10 cellular contexts compared by ENCODE assay signal in genomic region chrX:331145-331771, GRCh38. TPM values are rescaled to one million over a fixed set of nuclear protein-coding genes. Genes with fewer than 3 reads are reported as not detected.
DNase-seq lines count a peak whose midpoint lies in the region; ATAC-seq and TF ChIP-seq lines count a peak whose summit lies in the region.
"Had no signal": no experiment of that assay in that cellular context is flagged by ENCODE, and none has a peak within 500 bp of the region (broad histone marks: within the 10 kb centered on the region; RNA-seq: fewer than 3 reads in every experiment).

No MANE protein-coding gene starts in this region.

- peak overlapping the region; percentile 32 for H3K4me2 ChIP-seq in GM23248 (ENCODE audit: unreplicated experiment)

- no peaks in the 10 kb centered on the region for H3K9me2 ChIP-seq in GM23248 (ENCODE audit: insufficient read depth)

- ATAC-seq in heart left ventricle: peak in 3 of 4 donors; percentile 42 to 63 (median 54)
- peak; percentile 34 for ATAC-seq in sciatic nerve
- no peak for ATAC-seq in HG03342 (IDR thresholded peaks at IDR 0.05; ENCODE audit: unreplicated experiment)
- no peak for ATAC-seq in GM21526 (IDR thresholded peaks at IDR 0.05; ENCODE audit: low FRiP score, unreplicated experiment)

- H3K27ac ChIP-seq in GM23248 (no peak overlapping the region), heart left ventricle (no peak overlapping the region)
- H3K27ac ChIP-seq: ascending aorta had no signal

- no peak overlapping the region for H2AFZ ChIP-seq in GM23248

- DNase-seq in GM23248: peak; percentile 78
- peak; percentile 19 for DNase-seq in SW480 (ENCODE audit: low spot score)
- DNase-seq in heart left ventricle: peak in 2 of 5 donors; percentile 37 to 76
- peak; percentile 58 for DNase-seq in sciatic nerve (ENCODE audit: low spot score)
- DNase-seq in mucosa of gallbladder (ENCODE audit: low spot score): no peak
- DNase-seq in SIG-M5 treated with dmso at 0.1 percent for 504 hours (lab: John Stamatoyannopoulos, UW; ENCODE audit: unreplicated experiment): no peak
- DNase-seq: NCI-H510A treated with DMSO at 0.1 percent for 48 hours had no signal

- H3K4me1 ChIP-seq in GM23248 (ENCODE audit: insufficient read depth): peaks cover 3% of the 10 kb centered on the region
- H3K4me1 ChIP-seq in heart left ventricle: peaks cover 0 to 14% (median 8%) of the 10 kb centered on the region in 12 donors
- H3K4me1 ChIP-seq: ascending aorta had no signal

- H3K4me3 ChIP-seq in GM23248 (peak overlapping the region; percentile 48), heart left ventricle (peak overlapping the region in 10 of 12 donors; percentile 1 to 43 (median 21))

- TF ChIP-seq CTCF in heart left ventricle (IDR thresholded peaks at IDR 0.05): no peak

- H3K36me3 ChIP-seq in GM23248 (ENCODE audit: low read depth) (no peaks in the 10 kb centered on the region), heart left ventricle (peaks cover 0 to 25% (median 12%) of the 10 kb centered on the region in 9 donors)

- H4K20me1 ChIP-seq in GM23248 (ENCODE audit: insufficient read depth): no peaks in the 10 kb centered on the region

- 9 to 12% methylated on average over 30 to 38 of the region's 48 CpGs for WGBS in GM23248 (ENCODE audit: low coverage in 1 of 2, low lambda C conversion rate in 2 of 2, missing lambda C conversion rate in 2 of 2), 2 experiments
- WGBS in heart left ventricle, 4 donors: 2 to 26% (median 10%) methylated on average over 21 to 48 of the region's 48 CpGs

- H3K9me3 ChIP-seq in GM23248 (ENCODE audit: low read depth): no peaks in the 10 kb centered on the region
- no peaks in the 10 kb centered on the region for H3K9me3 ChIP-seq in heart left ventricle
- H3K9me3 ChIP-seq: ascending aorta had no signal

- intact Hi-C loops in heart left ventricle (cut with DNase I) (no loop called here), sciatic nerve (cut with DNase I) (no loop called here)

- TF ChIP-seq POLR2A in heart left ventricle (IDR thresholded peaks at IDR 0.05): no peak

- no peaks in the 10 kb centered on the region for H3K79me2 ChIP-seq in GM23248 (ENCODE audit: insufficient read depth)

- no peaks in the 10 kb centered on the region for H3F3A ChIP-seq in GM23248 (ENCODE audit: insufficient read depth)

- no peak overlapping the region for H3K9ac ChIP-seq in GM23248

- in situ Hi-C loops in GM23248 (cut with MboI): no loop called here

- no peaks in the 10 kb centered on the region for H3K27me3 ChIP-seq in GM23248 (replicated peaks; ENCODE audit: insufficient read depth)
- H3K27me3 ChIP-seq in heart left ventricle: peaks cover 0 to 15% (median 5%) of the 10 kb centered on the region in 9 donors

RNA-seq across cellular contexts. Expression of gene GTPBP6, which starts 12.7 kb away (rescaled TPM):
- 32.4 and 34.5 TPM in 2 replicates for total RNA-seq in GM23248 (2014; rRNA removed; shearing (Covaris generic))
- 28.1 TPM in 2 replicates for polyA plus RNA-seq in GM23248 (2016; fragmentation: Nextera tagmentation; extraction: Ambion mirVana)
- total RNA-seq in heart left ventricle: 10 to 100 TPM; 31.3 to 71.5 (median 47.5) TPM
- 100 to 1,000 TPM in 1 of 2 donors, 10 to 100 TPM in 1; 50.6 to 102 TPM for polyA plus RNA-seq in heart left ventricle
- 43.1 TPM for total RNA-seq in sciatic nerve
- total RNA-seq in mucosa of gallbladder: 54.1 TPM

RNA-seq across cellular contexts. Expression of gene PLCXD1, which starts 50.1 kb away (rescaled TPM):
- total RNA-seq in GM23248 (2014; rRNA removed; shearing (Covaris generic)): 2.1 and 4.3 TPM in 2 replicates
- 3.3 and 3.4 TPM in 2 replicates for polyA plus RNA-seq in GM23248 (2016; fragmentation: Nextera tagmentation; extraction: Ambion mirVana)
- 1 to 10 TPM in 7 of 9 donors, under 1 TPM in 2; 0.81 to 6.8 (median 3.0) TPM for total RNA-seq in heart left ventricle
- 10 to 100 TPM in 1 of 2 donors, 1 to 10 TPM in 1; 1.9 to 27.0 TPM for polyA plus RNA-seq in heart left ventricle
- 11.0 TPM for total RNA-seq in sciatic nerve
- 34.8 TPM for total RNA-seq in mucosa of gallbladder

RNA-seq across cellular contexts. Expression of gene PPP2R3B, which starts 55.4 kb away (rescaled TPM):
- total RNA-seq in GM23248 (2014; rRNA removed; shearing (Covaris generic)): 16.6 and 20.5 TPM in 2 replicates
- polyA plus RNA-seq in GM23248 (2016; fragmentation: Nextera tagmentation; extraction: Ambion mirVana) (4.7 and 7.4 TPM in 2 replicates), heart left ventricle (100 to 1,000 TPM in 1 of 2 donors, 10 to 100 TPM in 1; 60.9 to 181 TPM)
- total RNA-seq in heart left ventricle (100 to 1,000 TPM in 8 of 9 donors, 10 to 100 TPM in 1; 98.3 to 186 (median 113) TPM), sciatic nerve (35.4 TPM), mucosa of gallbladder (27.1 TPM)

Comparison
In these comparisons a context has a peak if more than half of its experiments do, and no peak if none do; other contexts are left out.
1. DNase-seq: peak in GM23248 (single experiment), SW480 (single experiment) and sciatic nerve (single experiment); none in mucosa of gallbladder (single experiment) and SIG-M5 treated with dmso at 0.1 percent for 504 hours (single experiment).
2. ATAC-seq: peak in heart left ventricle (3 of 4) and sciatic nerve (single experiment); none in HG03342 (single experiment) and GM21526 (single experiment).